Comparison of ENCODE assay signal across 1 cellular context in the genomic region with DNA sequence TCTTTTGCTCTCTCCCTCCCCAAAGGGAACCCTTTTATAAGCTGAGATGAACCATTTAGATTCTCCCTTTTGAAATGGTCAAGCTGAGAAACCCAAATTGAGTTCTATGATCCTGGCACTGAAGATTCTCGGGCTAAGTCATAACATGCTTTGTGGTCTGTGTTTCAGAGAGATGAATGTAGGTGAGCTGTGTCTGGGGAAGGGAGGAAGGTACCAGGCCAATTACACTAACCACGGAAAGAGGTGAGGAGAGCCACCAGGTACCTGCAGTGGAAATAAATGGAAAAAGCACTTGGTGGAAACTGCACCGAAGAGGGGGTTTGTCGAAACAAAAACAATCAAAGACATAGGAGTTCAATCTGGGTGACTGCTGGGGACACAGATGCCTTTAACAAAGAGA.
TF ChIP-seq lines count a peak whose summit lies in the region.

No MANE protein-coding gene starts in this region.

TF ChIP-seq in H1, 55 proteins besides CTCF, POLR2A, EP300 and RAD21 (continued from another document):
- TF ChIP-seq ATF2 (IDR thresholded peaks at IDR 0.05; ENCODE audit: low read length) (no peak), JUN (IDR thresholded peaks at IDR 0.05; ENCODE audit: low read depth, low read length) (no peak), MAX (IDR thresholded peaks at IDR 0.05) (no peak), BACH1 (IDR thresholded peaks at IDR 0.05; ENCODE audit: low read length) (no peak), SIRT6 (IDR thresholded peaks at IDR 0.05; ENCODE audit: low read length) (no peak)
TF ChIP-seq in H1: peak in this region for 0.
